In the genomic region with DNA sequence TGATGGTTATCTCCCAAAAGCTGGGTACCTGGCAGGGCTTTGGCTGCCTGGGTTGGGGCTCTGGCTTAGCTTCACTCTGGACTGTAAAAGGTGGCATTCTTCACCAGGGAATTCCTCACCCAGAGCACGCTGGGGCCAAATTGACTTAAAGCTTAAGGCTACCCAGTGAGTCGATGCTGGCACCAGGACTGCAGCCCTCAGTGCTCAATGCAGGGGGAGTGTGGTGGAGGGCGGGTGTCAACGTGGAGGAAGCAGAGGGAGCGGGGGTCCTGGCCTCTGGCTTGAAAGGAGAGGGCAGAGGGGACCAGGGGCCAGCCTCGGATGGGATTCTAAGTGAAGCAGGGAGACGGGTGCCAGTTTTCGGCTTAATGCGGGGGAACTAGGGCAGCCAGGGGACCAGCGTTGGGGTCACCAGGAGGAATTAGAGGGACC, we compare ENCODE assay signal across 1 cellular context.
TF ChIP-seq lines count a peak whose summit lies in the region.

No MANE protein-coding gene starts in this region.

TF ChIP-seq in GM12878, 131 proteins besides CTCF, POLR2A, EP300 and RAD21:
- no peak for TF ChIP-seq ETV6 (conservative IDR thresholded peaks at IDR 0.05 in 1 of 2, IDR thresholded peaks at IDR 0.05 in 1 of 2; ENCODE audit: borderline replicate concordance in 1 of 2, low read depth in 1 of 2)
- TF ChIP-seq YY1 (IDR thresholded peaks at IDR 0.05; ENCODE audit: low read depth, low read length): no peak
- TF ChIP-seq, protein P1, sequence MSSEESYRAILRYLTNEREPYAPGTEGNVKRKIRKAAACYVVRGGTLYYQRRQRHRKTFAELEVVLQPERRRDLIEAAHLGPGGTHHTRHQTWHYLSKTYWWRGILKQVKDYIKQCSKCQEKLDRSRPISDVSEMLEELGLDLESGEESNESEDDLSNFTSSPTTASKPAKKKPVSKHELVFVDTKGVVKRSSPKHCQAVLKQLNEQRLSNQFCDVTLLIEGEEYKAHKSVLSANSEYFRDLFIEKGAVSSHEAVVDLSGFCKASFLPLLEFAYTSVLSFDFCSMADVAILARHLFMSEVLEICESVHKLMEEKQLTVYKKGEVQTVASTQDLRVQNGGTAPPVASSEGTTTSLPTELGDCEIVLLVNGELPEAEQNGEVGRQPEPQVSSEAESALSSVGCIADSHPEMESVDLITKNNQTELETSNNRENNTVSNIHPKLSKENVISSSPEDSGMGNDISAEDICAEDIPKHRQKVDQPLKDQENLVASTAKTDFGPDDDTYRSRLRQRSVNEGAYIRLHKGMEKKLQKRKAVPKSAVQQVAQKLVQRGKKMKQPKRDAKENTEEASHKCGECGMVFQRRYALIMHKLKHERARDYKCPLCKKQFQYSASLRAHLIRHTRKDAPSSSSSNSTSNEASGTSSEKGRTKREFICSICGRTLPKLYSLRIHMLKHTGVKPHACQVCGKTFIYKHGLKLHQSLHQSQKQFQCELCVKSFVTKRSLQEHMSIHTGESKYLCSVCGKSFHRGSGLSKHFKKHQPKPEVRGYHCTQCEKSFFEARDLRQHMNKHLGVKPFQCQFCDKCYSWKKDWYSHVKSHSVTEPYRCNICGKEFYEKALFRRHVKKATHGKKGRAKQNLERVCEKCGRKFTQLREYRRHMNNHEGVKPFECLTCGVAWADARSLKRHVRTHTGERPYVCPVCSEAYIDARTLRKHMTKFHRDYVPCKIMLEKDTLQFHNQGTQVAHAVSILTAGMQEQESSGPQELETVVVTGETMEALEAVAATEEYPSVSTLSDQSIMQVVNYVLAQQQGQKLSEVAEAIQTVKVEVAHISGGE (CRISPR knock-in tag; IDR thresholded peaks at IDR 0.05): no peak
- TF ChIP-seq RAD51 (IDR thresholded peaks at IDR 0.05): no peak
- no peak for TF ChIP-seq CHD2 (IDR thresholded peaks at IDR 0.05; ENCODE audit: borderline replicate concordance, low read depth, low read length)
- TF ChIP-seq CEBPB (IDR thresholded peaks at IDR 0.05; ENCODE audit: borderline replicate concordance in 1 of 2, low read depth in 2 of 2, low read length in 2 of 2): no peak
- no peak for TF ChIP-seq TCF3 (IDR thresholded peaks at IDR 0.05; ENCODE audit: borderline replicate concordance, insufficient read depth, low read depth, low read length)
- TF ChIP-seq SMC3 (IDR thresholded peaks at IDR 0.05; ENCODE audit: borderline replicate concordance, low read length): no peak
- TF ChIP-seq TAF1 (IDR thresholded peaks at IDR 0.05; ENCODE audit: borderline replicate concordance, low read depth, low read length): no peak
- no peak for TF ChIP-seq TCF7 (IDR thresholded peaks at IDR 0.05; ENCODE audit: borderline replicate concordance)
- no peak for TF ChIP-seq ZZZ3 (IDR thresholded peaks at IDR 0.05; ENCODE audit: control insufficient read depth, insufficient read length, low read depth)
- TF ChIP-seq EGR1 (IDR thresholded peaks at IDR 0.05; ENCODE audit: borderline replicate concordance in 1 of 2, low read depth in 2 of 2, low read length in 2 of 2): no peak
- no peak for TF ChIP-seq MTA3 (IDR thresholded peaks at IDR 0.05; ENCODE audit: borderline replicate concordance, low read length)
